ENCODE assay signal across 1 cellular context in genomic region chr2:29262681-29263260, GRCh38.
TF ChIP-seq lines count a peak whose summit lies in the region.

No MANE protein-coding gene starts in this region.

TF ChIP-seq in SK-N-SH, 30 proteins besides CTCF, POLR2A, EP300 and RAD21 (continued from another document):
- no peak for TF ChIP-seq MAX (IDR thresholded peaks at IDR 0.05; ENCODE audit: low read depth)
- no peak; the same call in 1 of the 2 replicates for TF ChIP-seq POLR2AphosphoS5 (IDR thresholded peaks at IDR 0.05; ENCODE audit: low read depth, low read length)
- TF ChIP-seq MXI1 (IDR thresholded peaks at IDR 0.05; ENCODE audit: low read depth, low read length), result peak; percentile 72; the same call in 1 of the 2 replicates
